Comparison of ENCODE assay signal across 9 cellular contexts in genomic region chr5:78300464-78301045, GRCh38. TPM values are rescaled to one million over a fixed set of nuclear protein-coding genes. Genes with fewer than 3 reads are reported as not detected.
A peak's percentile ranks its signal among the peaks of the same experiment; 100 is the strongest.
DNase-seq lines count a peak whose midpoint lies in the region; TF ChIP-seq lines count a peak whose summit lies in the region.
"Had no signal": no experiment of that assay in that cellular context is flagged by ENCODE, and none has a peak within 500 bp of the region (broad histone marks: within the 10 kb centered on the region; RNA-seq: fewer than 3 reads in every experiment).

No MANE protein-coding gene starts in this region.

- H3K27ac Mint-ChIP-seq in endothelial cell (ENCODE audit: unreplicated experiment) = no peak overlapping the region
- H3K27ac Mint-ChIP-seq: immature natural killer cell had no signal

- DNase-seq in NB4 (ENCODE audit: low read depth) (peak; percentile 53), endothelial cell (ENCODE audit: low spot score) (no peak), renal cortical epithelial cell (ENCODE audit: low read depth) (peak; percentile 15)
- no peak for DNase-seq in activated effector memory CD4-positive, alpha-beta T cell treated with Interleukin-2 at 50 U/mL for 16 hours
- DNase-seq in activated effector memory CD4-positive, alpha-beta T cell treated with anti-CD3 and anti-CD28 coated beads, Interleukin-2, amount 50 U/mL, for 16 hours = no peak
- DNase-seq in stimulated activated CD8-positive, alpha-beta memory T cell treated with anti-CD3 and anti-CD28 coated beads, Interleukin-4, amount 100 ng/mL, for 48 hours = no peak
- DNase-seq: NCI-H187 had no signal

- TF ChIP-seq CTCF in GM12873 (IDR thresholded peaks at IDR 0.05; ENCODE audit: insufficient read depth, low read depth, low read length, missing control alignments) = peak; percentile 45
- no peak for TF ChIP-seq CTCF in NB4 (IDR thresholded peaks at IDR 0.05; ENCODE audit: low read depth, low read length)
- TF ChIP-seq CTCF in endothelial cell (IDR thresholded peaks at IDR 0.05; ENCODE audit: unreplicated experiment) = peak; percentile 15

- H3K4me3 Mint-ChIP-seq in endothelial cell (ENCODE audit: unreplicated experiment) = no peak overlapping the region
- H3K4me3 Mint-ChIP-seq: immature natural killer cell had no signal

- no peak for TF ChIP-seq POLR2A in NB4 (IDR thresholded peaks at IDR 0.05; ENCODE audit: extremely low read depth, insufficient read length)

- peaks cover 4% of the 10 kb centered on the region for H3K27me3 Mint-ChIP-seq in endothelial cell (ENCODE audit: unreplicated experiment)

- H3K9me3 Mint-ChIP-seq in endothelial cell (ENCODE audit: unreplicated experiment) = peaks cover 4% of the 10 kb centered on the region
- H3K9me3 Mint-ChIP-seq: immature natural killer cell had no signal

- H3K36me3 Mint-ChIP-seq in endothelial cell (ENCODE audit: low read depth, unreplicated experiment) = peaks cover 11% of the 10 kb centered on the region
- H3K36me3 Mint-ChIP-seq: immature natural killer cell had no signal

- peaks cover 4% of the 10 kb centered on the region for H3K4me1 Mint-ChIP-seq in endothelial cell (ENCODE audit: unreplicated experiment)

- H3K4me3 ChIP-seq in NB4 (ENCODE audit: low read depth, low read length) = no peak overlapping the region

RNA-seq across cellular contexts. Expression of gene AP3B1, which starts 6.1 kb away (rescaled TPM):
- 60.9 TPM for total RNA-seq in endothelial cell (ENCODE audit: unreplicated experiment)
- total RNA-seq in renal cortical epithelial cell = 37.7 and 64.1 TPM in 2 replicates

RNA-seq across cellular contexts. Expression of gene SCAMP1, which starts 59.9 kb away (rescaled TPM):
- 30.6 TPM for total RNA-seq in endothelial cell (ENCODE audit: unreplicated experiment)
- 90.9 and 104 TPM in 2 replicates for total RNA-seq in renal cortical epithelial cell

Comparison
In these comparisons a context has a peak if more than half of its experiments do, and no peak if none do; other contexts are left out.
1. DNase-seq: peak in NB4 (single experiment) and renal cortical epithelial cell (single experiment); none in endothelial cell (single experiment), activated effector memory CD4-positive, alpha-beta T cell treated with Interleukin-2 at 50 U/mL for 16 hours (single experiment), activated effector memory CD4-positive, alpha-beta T cell treated with anti-CD3 and anti-CD28 coated beads, Interleukin-2, amount 50 U/mL, for 16 hours (single experiment) and stimulated activated CD8-positive, alpha-beta memory T cell treated with anti-CD3 and anti-CD28 coated beads, Interleukin-4, amount 100 ng/mL, for 48 hours (single experiment).